Comparison of ENCODE assay signal across 8 cellular contexts in genomic region chrX:37745354-37745753, GRCh38. TPM values are rescaled to one million over a fixed set of nuclear protein-coding genes. Genes with fewer than 3 reads are reported as not detected.
DNase-seq lines count a peak whose midpoint lies in the region; ATAC-seq, FAIRE-seq and TF ChIP-seq lines count a peak whose summit lies in the region.

No MANE protein-coding gene starts in this region.

- H3K9me3 ChIP-seq in left lung: no peaks in the 10 kb centered on the region

- H3K27me3 ChIP-seq in left lung: no peaks in the 10 kb centered on the region

- TF ChIP-seq CTCF in choroid plexus epithelial cell (conservative IDR thresholded peaks at IDR 0.05; ENCODE audit: low read depth, low read length) (peak; percentile 85), left lung (IDR thresholded peaks at IDR 0.05) (peak; percentile 75 to 86)

- DNase-seq in NCI-H226 (peak; percentile 1), choroid plexus epithelial cell (ENCODE audit: low read depth) (peak; percentile 80), left lung (peak; percentile 77 to 79)
- DNase-seq in activated CD4-positive, alpha-beta T cell treated with anti-CD3 and anti-CD28 coated beads for 24 hours (ENCODE audit: low read depth in 2 of 2): peak; percentile 54 to 65
- peak; percentile 35 to 59 (median 49) for DNase-seq in stimulated activated CD4-positive, alpha-beta T cell treated with anti-CD3 and anti-CD28 coated beads, TNF-alpha, amount 100 ng/mL, for 24 hours (ENCODE audit: low read depth in 3 of 3)

- intact Hi-C loops in left lung (cut with DNase I): loop anchor here in 1 of 2 donors (10.0 kb wide), 1 partner anchor 429 kb away; no protein-coding TSS in a partner anchor

- peak; percentile 90 for FAIRE-seq in A204.1 (lab: Jason Lieb, UNC)

- ATAC-seq in GM18519 (IDR thresholded peaks at IDR 0.05; ENCODE audit: low FRiP score, unreplicated experiment) (peak; percentile 60), HG03095 (IDR thresholded peaks at IDR 0.05; ENCODE audit: unreplicated experiment) (peak; percentile 65), left lung (peak; percentile 96)

- no peaks in the 10 kb centered on the region for H3K4me1 ChIP-seq in left lung

- peak overlapping the region in 1 of 2 donors; percentile 86 for H3K27ac ChIP-seq in left lung

- H3K4me3 ChIP-seq in choroid plexus epithelial cell (ENCODE audit: low read depth, low read length) (no peak overlapping the region), left lung (no peak overlapping the region)

- no peaks in the 10 kb centered on the region for H3K36me3 ChIP-seq in left lung

RNA-seq across cellular contexts. Expression of gene CYBB, which starts 34.5 kb away (rescaled TPM):
- total RNA-seq in left lung: 100 to 1,000 TPM; 142 to 255 TPM

RNA-seq across cellular contexts. Expression of gene XK, which starts 59.8 kb away (rescaled TPM):
- total RNA-seq in left lung: 1 to 10 TPM; 2.5 to 2.9 TPM

Comparison
In these comparisons a context has a peak if more than half of its experiments do, and no peak if none do; other contexts are left out.
1. DNase-seq: peak in every context shown above with its lines; median percentile 80 in choroid plexus epithelial cell; 78 in left lung; 60 in activated CD4-positive, alpha-beta T cell treated with anti-CD3 and anti-CD28 coated beads for 24 hours; 49 in stimulated activated CD4-positive, alpha-beta T cell treated with anti-CD3 and anti-CD28 coated beads, TNF-alpha, amount 100 ng/mL, for 24 hours; 1 in NCI-H226.